ENCODE assay signal across 8 cellular contexts in the genomic region with DNA sequence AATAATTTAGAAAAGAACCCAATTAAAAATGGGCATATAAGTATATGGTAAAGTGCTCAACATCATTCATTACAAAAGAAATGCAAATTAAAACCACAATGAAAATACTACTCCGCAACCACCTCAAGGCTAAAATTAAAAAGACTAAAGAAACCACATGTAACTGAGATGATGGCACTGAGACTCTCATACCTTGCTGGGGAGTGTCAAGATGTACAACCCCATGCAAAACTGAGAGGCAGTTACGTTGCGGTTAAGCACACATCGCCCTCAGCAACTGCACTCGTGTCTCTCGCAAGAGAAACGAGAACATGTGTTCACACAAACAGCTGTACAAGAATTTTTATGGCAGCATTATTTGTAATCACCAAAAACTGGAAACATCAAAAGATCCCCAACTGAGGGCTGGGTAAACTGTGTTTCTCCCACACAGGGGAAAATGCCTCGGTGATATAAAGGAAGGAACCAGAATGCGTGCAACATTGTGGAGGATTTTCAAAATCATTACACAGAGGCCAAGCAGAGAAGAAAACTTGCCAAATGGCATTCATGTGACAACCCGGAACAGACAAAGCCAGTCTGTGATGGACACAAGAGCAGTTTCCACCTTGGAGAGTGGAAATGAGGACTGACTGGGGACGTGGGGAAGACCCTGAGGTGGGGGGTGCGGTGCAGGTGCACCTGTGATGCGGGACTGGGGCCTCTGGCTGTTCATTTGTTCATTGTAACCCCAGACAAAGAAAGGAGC.
DNase-seq lines count a peak whose midpoint lies in the region; ATAC-seq and TF ChIP-seq lines count a peak whose summit lies in the region.

No MANE protein-coding gene starts in this region.

- H3K27me3 ChIP-seq in trophoblast cell (ENCODE audit: insufficient read depth, low read length) (no peaks in the 10 kb centered on the region), upper lobe of left lung (no peaks in the 10 kb centered on the region)

- intact Hi-C loops in activated CD8-positive, alpha-beta T cell treated with anti-CD3 and anti-CD28 coated beads for 36 hours (cut with micrococcal nuclease), result no loop called here

- TF ChIP-seq EP300 in upper lobe of left lung (IDR thresholded peaks at IDR 0.05), result no peak

- ATAC-seq in GM19324 (IDR thresholded peaks at IDR 0.05; ENCODE audit: low FRiP score, unreplicated experiment) (peak; percentile 98), HG02943 (IDR thresholded peaks at IDR 0.05; ENCODE audit: low read depth, unreplicated experiment) (peak; percentile 100), upper lobe of left lung (ENCODE audit: low FRiP score in 2 of 2) (no peak)
- ATAC-seq in activated CD8-positive, alpha-beta T cell treated with anti-CD3 and anti-CD28 coated beads for 36 hours, result peak; percentile 98

- H3K9me3 ChIP-seq in trophoblast cell (ENCODE audit: insufficient read depth, low read depth, low read length) (peaks cover 4% of the 10 kb centered on the region), upper lobe of left lung (no peaks in the 10 kb centered on the region)

- H3K4me3 ChIP-seq in trophoblast cell (ENCODE audit: low read depth, low read length) (no peak overlapping the region), upper lobe of left lung (no peak overlapping the region)

- DNase-seq in activated CD8-positive, alpha-beta T cell treated with anti-CD3 and anti-CD28 coated beads for 36 hours, result peak; percentile 78
- peak; percentile 10 to 17 for DNase-seq in stimulated activated CD8-positive, alpha-beta memory T cell treated with anti-CD3 and anti-CD28 coated beads, Interleukin-2, amount 100 ng/mL, for 48 hours (ENCODE audit: low read depth in 2 of 2)
- DNase-seq in trophoblast cell (no peak), upper lobe of left lung (no peak), SK-N-DZ (ENCODE audit: low spot score) (no peak), NOMO-1 treated with DMSO at 0.1 percent for 48 hours (lab: John Stamatoyannopoulos, UW; ENCODE audit: unreplicated experiment) (no peak)

- no peak overlapping the region for H2BK5ac ChIP-seq in trophoblast cell (ENCODE audit: low read depth, low read length, poor library complexity)

- H3K4me1 Mint-ChIP-seq in activated CD8-positive, alpha-beta T cell treated with anti-CD3 and anti-CD28 coated beads for 36 hours (ENCODE audit: low read depth), result peaks cover 18% of the 10 kb centered on the region

- CTCF ChIA-PET in activated CD8-positive, alpha-beta T cell treated with anti-CD3 and anti-CD28 coated beads for 36 hours (lab: Charles Lee), result no interaction called here

- H2AFZ ChIP-seq in trophoblast cell (ENCODE audit: insufficient read depth, low read length, poor library complexity), result no peak overlapping the region

- H3K9ac ChIP-seq in trophoblast cell (ENCODE audit: low read length), result no peak overlapping the region

- no peak overlapping the region for H3K27ac ChIP-seq in trophoblast cell (ENCODE audit: low read depth, low read length)
- H3K27ac ChIP-seq in upper lobe of left lung, result no peak overlapping the region

- peak overlapping the region; percentile 11 for H3K4me3 Mint-ChIP-seq in activated CD8-positive, alpha-beta T cell treated with anti-CD3 and anti-CD28 coated beads for 36 hours

- no peak overlapping the region for H2AK5ac ChIP-seq in trophoblast cell (ENCODE audit: low read length)

- no peak overlapping the region for H4K12ac ChIP-seq in trophoblast cell (ENCODE audit: low read depth, low read length)

- POLR2A ChIA-PET in activated CD8-positive, alpha-beta T cell treated with anti-CD3 and anti-CD28 coated beads for 36 hours (lab: Charles Lee), result no interaction called here

- H3K18ac ChIP-seq in trophoblast cell (ENCODE audit: low read length), result no peak overlapping the region

- no peak overlapping the region for H3K4me2 ChIP-seq in trophoblast cell (ENCODE audit: low read length)

- H3K4me1 ChIP-seq in trophoblast cell (ENCODE audit: control insufficient read depth in 1 of 2, insufficient read depth in 2 of 2, low read length in 2 of 2) (no peaks in the 10 kb centered on the region), upper lobe of left lung (no peaks in the 10 kb centered on the region)

- H3K36me3 ChIP-seq in trophoblast cell (ENCODE audit: control insufficient read depth in 1 of 2, insufficient read depth in 2 of 2, low read length in 2 of 2), result peaks cover 0 to 5% of the 10 kb centered on the region in 2 experiments
- H3K36me3 ChIP-seq in upper lobe of left lung, result no peaks in the 10 kb centered on the region

- peaks cover 33% of the 10 kb centered on the region for H3K27me3 Mint-ChIP-seq in activated CD8-positive, alpha-beta T cell treated with anti-CD3 and anti-CD28 coated beads for 36 hours

- no peak overlapping the region for H2BK120ac ChIP-seq in trophoblast cell (ENCODE audit: insufficient read depth, low read length, poor library complexity)

- no peaks in the 10 kb centered on the region for H3K79me1 ChIP-seq in trophoblast cell (ENCODE audit: low read length)

- H3K79me2 ChIP-seq in trophoblast cell (ENCODE audit: control insufficient read depth, insufficient read depth, low read length, poor library complexity), result no peaks in the 10 kb centered on the region

- H3K36me3 Mint-ChIP-seq in activated CD8-positive, alpha-beta T cell treated with anti-CD3 and anti-CD28 coated beads for 36 hours (ENCODE audit: low read depth), result peaks cover 21% of the 10 kb centered on the region

- H2BK12ac ChIP-seq in trophoblast cell (ENCODE audit: low read length), result no peak overlapping the region

- no peak for TF ChIP-seq CTCF in activated CD8-positive, alpha-beta T cell treated with anti-CD3 and anti-CD28 coated beads for 36 hours (IDR thresholded peaks at IDR 0.05)
- TF ChIP-seq CTCF in upper lobe of left lung (IDR thresholded peaks at IDR 0.05), result no peak

- no peak for TF ChIP-seq POLR2A in upper lobe of left lung (IDR thresholded peaks at IDR 0.05)

- no peak overlapping the region for H3K23ac ChIP-seq in trophoblast cell (ENCODE audit: low read length)

- no peak overlapping the region for H4K8ac ChIP-seq in trophoblast cell (ENCODE audit: low read depth, low read length)

- WGBS in trophoblast cell (ENCODE audit: extremely low coverage, insufficient coverage, insufficient read length), result no CpG with 5 or more reads among the region's 13 CpGs
- WGBS in upper lobe of left lung, 2 donors, result 76 to 91% methylated on average over 13 of the region's 13 CpGs

- H3K4ac ChIP-seq in trophoblast cell (ENCODE audit: low read depth, low read length), result no peak overlapping the region

- no peak overlapping the region for H3K14ac ChIP-seq in trophoblast cell (ENCODE audit: low read length)

- H4K91ac ChIP-seq in trophoblast cell (ENCODE audit: low read depth, low read length), result no peak overlapping the region

- H3K9me3 Mint-ChIP-seq in activated CD8-positive, alpha-beta T cell treated with anti-CD3 and anti-CD28 coated beads for 36 hours, result peaks cover 1% of the 10 kb centered on the region

- H3K27ac Mint-ChIP-seq in activated CD8-positive, alpha-beta T cell treated with anti-CD3 and anti-CD28 coated beads for 36 hours, result peak overlapping the region; percentile 18

Comparison
In these comparisons a context has a peak if more than half of its experiments do, and no peak if none do; other contexts are left out.
1. ATAC-seq: peak in GM19324 (single experiment), HG02943 (single experiment) and activated CD8-positive, alpha-beta T cell treated with anti-CD3 and anti-CD28 coated beads for 36 hours (single experiment); none in upper lobe of left lung (0 of 2).
2. DNase-seq: peak in activated CD8-positive, alpha-beta T cell treated with anti-CD3 and anti-CD28 coated beads for 36 hours (single experiment) and stimulated activated CD8-positive, alpha-beta memory T cell treated with anti-CD3 and anti-CD28 coated beads, Interleukin-2, amount 100 ng/mL, for 48 hours (2 of 2); none in trophoblast cell (0 of 2), upper lobe of left lung (0 of 2), SK-N-DZ (single experiment) and NOMO-1 treated with DMSO at 0.1 percent for 48 hours (single experiment).